Comparison of ENCODE assay signal across 1 cellular context in genomic region chr18:38539373-38539772, GRCh38.
TF ChIP-seq lines count a peak whose summit lies in the region.

No MANE protein-coding gene starts in this region.

TF ChIP-seq in GM23338, 12 proteins besides CTCF, POLR2A, EP300 and RAD21 (continued from another document):
- TF ChIP-seq REST (IDR thresholded peaks at IDR 0.05; ENCODE audit: unreplicated experiment) (no peak), EZH2 (IDR thresholded peaks at IDR 0.05; ENCODE audit: low read depth, unreplicated experiment) (no peak), ETS1 (IDR thresholded peaks at IDR 0.05) (no peak), ZNF331 (CRISPR knock-in tag; IDR thresholded peaks at IDR 0.05; ENCODE audit: low read depth) (no peak), JUNB (IDR thresholded peaks at IDR 0.05; ENCODE audit: unreplicated experiment) (no peak), EZH2phosphoT487 (IDR thresholded peaks at IDR 0.05; ENCODE audit: unreplicated experiment) (no peak), CREB1 (CRISPR knock-in tag; IDR thresholded peaks at IDR 0.05; ENCODE audit: low read depth) (no peak), STAT1 (IDR thresholded peaks at IDR 0.05; ENCODE audit: unreplicated experiment) (no peak), POLR2AphosphoS5 (IDR thresholded peaks at IDR 0.05; ENCODE audit: low read depth) (no peak)
TF ChIP-seq in GM23338: peak in this region for 0.
